22 cellular contexts compared by ENCODE assay signal in genomic region chr1:57410532-57410931, GRCh38. TPM values are rescaled to one million over a fixed set of nuclear protein-coding genes. Genes with fewer than 3 reads are reported as not detected.
DNase-seq lines count a peak whose midpoint lies in the region; ATAC-seq and TF ChIP-seq lines count a peak whose summit lies in the region.
"Had no signal": no experiment of that assay in that cellular context is flagged by ENCODE, and none has a peak within 500 bp of the region (broad histone marks: within the 10 kb centered on the region; RNA-seq: fewer than 3 reads in every experiment).

No MANE protein-coding gene starts in this region.

- peaks cover 4% of the 10 kb centered on the region for H3K9me3 ChIP-seq in SJCRH30 (replicated peaks)
- H3K9me3 ChIP-seq in CD8-positive, alpha-beta T cell (ENCODE audit: low read length): no peaks in the 10 kb centered on the region
- peaks cover 0 to 13% of the 10 kb centered on the region in 2 donors for H3K9me3 ChIP-seq in left lung
- H3K9me3 ChIP-seq: A549 had no signal

- peak overlapping the region; percentile 0 for H3K27ac Mint-ChIP-seq in activated naive CD8-positive, alpha-beta T cell
- no peak overlapping the region for H3K27ac Mint-ChIP-seq in activated naive CD8-positive, alpha-beta T cell treated with anti-CD3 and anti-CD28 coated beads, Interleukin-2, amount 50 U/mL, for 24 hours
- no peak overlapping the region for H3K27ac Mint-ChIP-seq in CD8-positive, alpha-beta T cell
- H3K27ac Mint-ChIP-seq: CD14-positive monocyte; CD4-positive, alpha-beta memory T cell; HFFc6 had no signal

- TF ChIP-seq CTCF in KMS-11 (conservative IDR thresholded peaks at IDR 0.05; ENCODE audit: low read depth, low read length): no peak
- no peak for TF ChIP-seq CTCF in GM10248 (IDR thresholded peaks at IDR 0.05; ENCODE audit: control extremely low read depth, extremely low read depth, low read depth, missing control alignments)
- TF ChIP-seq CTCF in CD8-positive, alpha-beta T cell (IDR thresholded peaks at IDR 0.05): no peak
- no peak for TF ChIP-seq CTCF in left lung (IDR thresholded peaks at IDR 0.05)

- no peaks in the 10 kb centered on the region for H3K4me1 Mint-ChIP-seq in activated naive CD8-positive, alpha-beta T cell (ENCODE audit: low read depth)
- H3K4me1 Mint-ChIP-seq in activated naive CD8-positive, alpha-beta T cell treated with anti-CD3 and anti-CD28 coated beads, Interleukin-2, amount 50 U/mL, for 24 hours: no peaks in the 10 kb centered on the region
- no peaks in the 10 kb centered on the region for H3K4me1 Mint-ChIP-seq in CD8-positive, alpha-beta T cell (ENCODE audit: low read depth)
- H3K4me1 Mint-ChIP-seq: CD14-positive monocyte; CD4-positive, alpha-beta memory T cell had no signal

- no peak overlapping the region for H3K4ac ChIP-seq in mesendoderm (ENCODE audit: low read depth, low read length)

- H3K36me3 Mint-ChIP-seq in activated naive CD8-positive, alpha-beta T cell: no peaks in the 10 kb centered on the region
- no peaks in the 10 kb centered on the region for H3K36me3 Mint-ChIP-seq in activated naive CD8-positive, alpha-beta T cell treated with anti-CD3 and anti-CD28 coated beads, Interleukin-2, amount 50 U/mL, for 24 hours (ENCODE audit: low read depth)
- no peaks in the 10 kb centered on the region for H3K36me3 Mint-ChIP-seq in CD8-positive, alpha-beta T cell
- H3K36me3 Mint-ChIP-seq: CD14-positive monocyte; CD4-positive, alpha-beta memory T cell had no signal

- intact Hi-C loops in CD8-positive, alpha-beta T cell (cut with DNase I, micrococcal nuclease): no loop called here
- intact Hi-C loops in left lung (cut with DNase I): no loop called here

- H2AFZ ChIP-seq in KMS-11 (ENCODE audit: low read depth): no peak overlapping the region

- peak overlapping the region; percentile 57 for H2AK5ac ChIP-seq in mesendoderm (ENCODE audit: low read length)

- H3K4me2 ChIP-seq in KMS-11: peak overlapping the region; percentile 60
- H3K4me2 ChIP-seq in mesendoderm (ENCODE audit: low read length): no peak overlapping the region
- H3K4me2 ChIP-seq: A549, BLaER1 had no signal

- peaks cover 33% of the 10 kb centered on the region for H3K4me1 ChIP-seq in KMS-11 (ENCODE audit: low read depth, poor library complexity, severe bottlenecking)
- peaks cover 22% of the 10 kb centered on the region for H3K4me1 ChIP-seq in SJCRH30
- H3K4me1 ChIP-seq in mesendoderm (ENCODE audit: control insufficient read depth, low read depth, low read length): peaks cover 23% of the 10 kb centered on the region
- no peaks in the 10 kb centered on the region for H3K4me1 ChIP-seq in CD8-positive, alpha-beta T cell (ENCODE audit: insufficient read depth, low read length)
- H3K4me1 ChIP-seq in left lung: no peaks in the 10 kb centered on the region
- H3K4me1 ChIP-seq: A549, BLaER1 had no signal

- H4K8ac ChIP-seq in mesendoderm (ENCODE audit: low read depth, low read length): no peak overlapping the region

- H3K4me3 ChIP-seq in KMS-11 (IDR thresholded peaks at IDR 0.05; ENCODE audit: insufficient read depth, low read depth, low read length) (no peak overlapping the region), SJCRH30 (no peak overlapping the region), mesendoderm (ENCODE audit: low read length) (no peak overlapping the region), left lung (no peak overlapping the region)
- no peak overlapping the region for H3K4me3 ChIP-seq in CD8-positive, alpha-beta T cell (ENCODE audit: low read depth, low read length)
- H3K4me3 ChIP-seq: A549, BLaER1, K562 had no signal

- H3K36me3 ChIP-seq in KMS-11 (ENCODE audit: insufficient read depth) (no peaks in the 10 kb centered on the region), SJCRH30 (no peaks in the 10 kb centered on the region), mesendoderm (ENCODE audit: control insufficient read depth, insufficient read depth, low read length) (no peaks in the 10 kb centered on the region), left lung (no peaks in the 10 kb centered on the region)
- H3K36me3 ChIP-seq in CD8-positive, alpha-beta T cell (ENCODE audit: insufficient read depth, low read length): no peaks in the 10 kb centered on the region

- peaks cover 17% of the 10 kb centered on the region for H3K79me1 ChIP-seq in mesendoderm (ENCODE audit: low read length)

- no peak overlapping the region for H3K23ac ChIP-seq in mesendoderm (ENCODE audit: low read length)

- H2BK120ac ChIP-seq in mesendoderm (ENCODE audit: low read depth, low read length): peak overlapping the region; percentile 31

- no peak overlapping the region for H3K27ac ChIP-seq in KMS-11
- H3K27ac ChIP-seq in SJCRH30: peak overlapping the region; percentile 19
- no peak overlapping the region for H3K27ac ChIP-seq in mesendoderm (ENCODE audit: low read depth, low read length)
- no peak overlapping the region for H3K27ac ChIP-seq in CD8-positive, alpha-beta T cell (ENCODE audit: low read depth, low read length)
- H3K27ac ChIP-seq in left lung: no peak overlapping the region
- H3K27ac ChIP-seq: 22Rv1, A549, BLaER1 had no signal

- no peaks in the 10 kb centered on the region for H4K20me1 ChIP-seq in KMS-11 (ENCODE audit: insufficient read depth)
- H4K20me1 ChIP-seq: BLaER1 had no signal

- H3K9me3 Mint-ChIP-seq in activated naive CD8-positive, alpha-beta T cell (ENCODE audit: low read depth): peaks cover 10% of the 10 kb centered on the region
- H3K9me3 Mint-ChIP-seq in activated naive CD8-positive, alpha-beta T cell treated with anti-CD3 and anti-CD28 coated beads, Interleukin-2, amount 50 U/mL, for 24 hours: peaks cover 8% of the 10 kb centered on the region
- H3K9me3 Mint-ChIP-seq in CD8-positive, alpha-beta T cell: peaks cover 5% of the 10 kb centered on the region
- H3K9me3 Mint-ChIP-seq: HFFc6 had no signal

- CTCF ChIA-PET in GM10248 (lab: Yijun Ruan, JAX): no interaction called here
- CTCF ChIA-PET in CD8-positive, alpha-beta T cell (lab: Charles Lee): no interaction called here

- H3K79me2 ChIP-seq in KMS-11 (ENCODE audit: insufficient read depth, low read depth) (no peaks in the 10 kb centered on the region), mesendoderm (ENCODE audit: control insufficient read depth, insufficient read depth, low read length) (peaks cover 55% of the 10 kb centered on the region)

- DNase-seq in activated naive CD8-positive, alpha-beta T cell treated with anti-CD3 and anti-CD28 coated beads, Interleukin-2, amount 50 U/mL, for 24 hours: no peak
- DNase-seq in SJCRH30 (no peak), mesendoderm (no peak), GM10248 (ENCODE audit: extremely low spot score) (no peak), left lung (no peak)
- DNase-seq in CD8-positive, alpha-beta T cell: no peak
- DNase-seq: CD4-positive, alpha-beta memory T cell; DMS 273 treated with DMSO at 0.1 percent for 48 hours; DMS53; DND-41; GOT3; H7; HFFc6 had no signal

- no CpG with 5 or more reads among the region's 4 CpGs for WGBS in mesendoderm (ENCODE audit: extremely low coverage, insufficient coverage, low lambda C conversion rate)

- peak overlapping the region; percentile 75 for H2BK15ac ChIP-seq in mesendoderm (replicated peaks; ENCODE audit: low read depth)

- ATAC-seq in activated naive CD8-positive, alpha-beta T cell treated with anti-CD3 and anti-CD28 coated beads, Interleukin-2, amount 50 U/mL, for 24 hours: no peak
- no peak for ATAC-seq in CD8-positive, alpha-beta T cell
- ATAC-seq in left lung: no peak
- ATAC-seq: A549, HCT116, K562 had no signal

- H4K5ac ChIP-seq in mesendoderm (ENCODE audit: low read length): no peak overlapping the region

- H3K9ac ChIP-seq in KMS-11: no peak overlapping the region
- H3K9ac ChIP-seq in mesendoderm (ENCODE audit: low read length): no peak overlapping the region
- H3K9ac ChIP-seq: BLaER1 had no signal

- no peaks in the 10 kb centered on the region for H3K27me3 Mint-ChIP-seq in activated naive CD8-positive, alpha-beta T cell
- peaks cover 11% of the 10 kb centered on the region for H3K27me3 Mint-ChIP-seq in activated naive CD8-positive, alpha-beta T cell treated with anti-CD3 and anti-CD28 coated beads, Interleukin-2, amount 50 U/mL, for 24 hours
- peaks cover 2% of the 10 kb centered on the region for H3K27me3 Mint-ChIP-seq in CD8-positive, alpha-beta T cell (ENCODE audit: low read depth)

- POLR2A ChIA-PET in GM10248 (lab: Yijun Ruan, JAX): no interaction called here
- POLR2A ChIA-PET in CD8-positive, alpha-beta T cell (lab: Charles Lee): no interaction called here

- H3K27me3 ChIP-seq in KMS-11 (ENCODE audit: insufficient read depth, low read depth): no peaks in the 10 kb centered on the region
- H3K27me3 ChIP-seq in SJCRH30: no peaks in the 10 kb centered on the region
- H3K27me3 ChIP-seq in mesendoderm (ENCODE audit: insufficient read depth, low read length, poor library complexity): no peaks in the 10 kb centered on the region
- H3K27me3 ChIP-seq in CD8-positive, alpha-beta T cell (ENCODE audit: insufficient read depth, low read length): no peaks in the 10 kb centered on the region
- H3K27me3 ChIP-seq in left lung: no peaks in the 10 kb centered on the region
- H3K27me3 ChIP-seq: BLaER1 had no signal

- peak overlapping the region; percentile 10 for H3K56ac ChIP-seq in mesendoderm (ENCODE audit: low read length)

- no peak overlapping the region for H3K4me3 Mint-ChIP-seq in activated naive CD8-positive, alpha-beta T cell
- H3K4me3 Mint-ChIP-seq in activated naive CD8-positive, alpha-beta T cell treated with anti-CD3 and anti-CD28 coated beads, Interleukin-2, amount 50 U/mL, for 24 hours: no peak overlapping the region
- H3K4me3 Mint-ChIP-seq in CD8-positive, alpha-beta T cell: no peak overlapping the region
- H3K4me3 Mint-ChIP-seq: CD14-positive monocyte; CD4-positive, alpha-beta memory T cell; HFFc6 had no signal

- no peak overlapping the region for H2BK5ac ChIP-seq in mesendoderm (ENCODE audit: low read length)

- H3K18ac ChIP-seq in mesendoderm (ENCODE audit: low read length): peak overlapping the region; percentile 56

RNA-seq across cellular contexts. Expression of gene DAB1, which starts 13.3 kb away (rescaled TPM):
- total RNA-seq in SJCRH30 (2014; rRNA removed; shearing (Covaris generic)): 0.05 TPM in 1 of 2 replicates, not detected in the other
- 41.9 TPM for polyA plus RNA-seq in mesendoderm (2013, experiment 1 of 2)
- polyA plus RNA-seq in mesendoderm (2013, experiment 2 of 2): 42.2 TPM
- under 1 TPM in 1 of 2 experiments, not detected in 1; 0.39 TPM for total RNA-seq in CD8-positive, alpha-beta T cell
- under 1 TPM; 0.17 to 0.79 TPM for total RNA-seq in left lung
- total RNA-seq: HT-29, K562 had no signal
- polyA plus RNA-seq: A549, CD14-positive monocyte, K562 had no signal
